In the genomic region with DNA sequence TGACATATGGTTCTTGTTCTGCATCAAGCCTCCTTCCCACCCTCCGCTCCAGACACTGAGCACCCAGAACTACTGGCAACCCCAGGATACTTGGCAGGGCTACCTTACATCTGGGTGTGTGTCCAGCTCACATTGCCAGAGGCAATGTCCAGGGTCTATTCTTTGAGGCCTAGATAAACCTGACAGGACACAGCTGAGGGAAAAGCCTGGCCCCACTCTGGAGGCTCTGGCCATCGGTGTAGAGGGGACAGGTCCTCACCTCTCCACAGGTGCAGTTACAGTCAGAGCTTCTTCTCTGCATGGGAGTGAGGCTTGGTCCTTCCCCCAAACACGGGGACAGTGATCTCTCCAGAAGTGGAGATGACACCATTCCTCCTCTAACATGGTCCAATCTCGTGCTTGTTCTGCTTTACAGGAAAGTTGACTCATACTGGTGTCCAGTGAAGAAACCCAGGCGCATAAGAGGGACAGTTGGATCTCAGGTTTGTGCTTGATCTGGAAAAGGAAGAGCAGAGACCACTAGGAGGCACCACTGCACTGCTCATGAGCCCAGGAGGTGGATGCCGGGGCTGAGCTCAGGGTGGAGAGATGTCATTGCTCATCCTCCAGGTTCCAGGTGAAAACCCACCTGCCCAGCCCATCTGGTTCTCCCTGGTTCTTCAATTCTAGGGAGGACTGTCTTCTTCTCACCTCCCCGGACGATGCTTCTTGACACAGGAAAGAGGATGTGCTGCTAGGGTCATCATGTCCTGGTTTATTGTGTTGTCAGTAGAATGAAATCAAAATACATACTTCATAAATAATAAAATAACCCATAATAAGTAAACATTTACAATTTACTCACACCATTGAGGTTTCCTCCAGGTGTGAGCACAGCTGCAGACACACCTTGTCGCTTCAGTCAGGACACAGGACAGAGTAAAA, we compare ENCODE assay signal across 8 cellular contexts. TPM values are rescaled to one million over a fixed set of nuclear protein-coding genes. Genes with fewer than 3 reads are reported as not detected.
DNase-seq lines count a peak whose midpoint lies in the region; ATAC-seq, FAIRE-seq and TF ChIP-seq lines count a peak whose summit lies in the region.

No MANE protein-coding gene starts in this region.

- H3K36me3 Mint-ChIP-seq in activated T-helper 1 cell treated with anti-CD3 and anti-CD28 coated beads, Interleukin-12 subunit alpha, Interleukin-12 subunit beta, Interleukin-2, Interleukin-4 antibody, amounts not matched to agents 30 ng/mL and 10 ng/mL and 1 ng/mL, durations not matched to agents 14 hours and 24 hours and 36 hours (ENCODE audit: low read depth) = peaks cover 16% of the 10 kb centered on the region

- no peak overlapping the region for H3K27ac Mint-ChIP-seq in activated T-helper 1 cell treated with anti-CD3 and anti-CD28 coated beads, Interleukin-12 subunit alpha, Interleukin-12 subunit beta, Interleukin-2, Interleukin-4 antibody, amounts not matched to agents 30 ng/mL and 10 ng/mL and 1 ng/mL, durations not matched to agents 14 hours and 24 hours and 36 hours

- no peak for FAIRE-seq in urothelium cell line (lab: Jason Lieb, UNC)

- H3K27me3 Mint-ChIP-seq in activated T-helper 1 cell treated with anti-CD3 and anti-CD28 coated beads, Interleukin-12 subunit alpha, Interleukin-12 subunit beta, Interleukin-2, Interleukin-4 antibody, amounts not matched to agents 30 ng/mL and 10 ng/mL and 1 ng/mL, durations not matched to agents 14 hours and 24 hours and 36 hours (ENCODE audit: insufficient read depth) = no peaks in the 10 kb centered on the region

- TF ChIP-seq CTCF in omental fat pad (IDR thresholded peaks at IDR 0.05) = no peak

- peaks cover 5% of the 10 kb centered on the region for H3K9me3 Mint-ChIP-seq in activated T-helper 1 cell treated with anti-CD3 and anti-CD28 coated beads, Interleukin-12 subunit alpha, Interleukin-12 subunit beta, Interleukin-2, Interleukin-4 antibody, amounts not matched to agents 30 ng/mL and 10 ng/mL and 1 ng/mL, durations not matched to agents 14 hours and 24 hours and 36 hours

- intact Hi-C loops in activated T-helper 1 cell treated with anti-CD3 and anti-CD28 coated beads, Interleukin-12 subunit alpha, Interleukin-12 subunit beta, Interleukin-2, Interleukin-4 antibody, amounts not matched to agents 30 ng/mL and 10 ng/mL and 1 ng/mL, durations not matched to agents 14 hours and 24 hours and 36 hours (cut with micrococcal nuclease) = loop anchor here (1.0 kb wide), 4 partner anchors 11 to 275 kb away; no protein-coding TSS in a partner anchor

- peaks cover 12% of the 10 kb centered on the region for H3K4me1 Mint-ChIP-seq in activated T-helper 1 cell treated with anti-CD3 and anti-CD28 coated beads, Interleukin-12 subunit alpha, Interleukin-12 subunit beta, Interleukin-2, Interleukin-4 antibody, amounts not matched to agents 30 ng/mL and 10 ng/mL and 1 ng/mL, durations not matched to agents 14 hours and 24 hours and 36 hours (ENCODE audit: low read depth)

- ATAC-seq in HG02610 (IDR thresholded peaks at IDR 0.05; ENCODE audit: unreplicated experiment) (peak; percentile 55), omental fat pad (ENCODE audit: low FRiP score) (peak; percentile 95), HG02588 (IDR thresholded peaks at IDR 0.05; ENCODE audit: unreplicated experiment) (no peak)

- DNase-seq in Caki2 (ENCODE audit: low read depth) (peak; percentile 68), RKO (ENCODE audit: low spot score) (peak; percentile 17), fibroblast of the conjunctiva (ENCODE audit: low read depth) (peak; percentile 45), omental fat pad (ENCODE audit: low spot score) (no peak), urothelium cell line (ENCODE audit: low spot score) (peak; percentile 54)
- peak; percentile 63 for DNase-seq in activated T-helper 1 cell treated with anti-CD3 and anti-CD28 coated beads, Interleukin-12 subunit alpha, Interleukin-12 subunit beta, Interleukin-2, Interleukin-4 antibody, amounts not matched to agents 30 ng/mL and 10 ng/mL and 1 ng/mL, durations not matched to agents 14 hours and 24 hours and 36 hours (ENCODE audit: low spot score)

- in situ Hi-C loops in Caki2 (cut with HindIII; ENCODE audit: low pct_unique_long_range_greater_than_20kb, low sequenced_read_pairs) = no loop called here

- H3K4me3 Mint-ChIP-seq in activated T-helper 1 cell treated with anti-CD3 and anti-CD28 coated beads, Interleukin-12 subunit alpha, Interleukin-12 subunit beta, Interleukin-2, Interleukin-4 antibody, amounts not matched to agents 30 ng/mL and 10 ng/mL and 1 ng/mL, durations not matched to agents 14 hours and 24 hours and 36 hours = no peak overlapping the region

RNA-seq across cellular contexts. Expression of a gene that starts 14.7 kb away (rescaled TPM):
- 50.6 and 59.2 TPM in 2 replicates for total RNA-seq in Caki2 (2014; rRNA removed; shearing (Covaris generic); ENCODE audit: low replicate concordance)
- 293 and 314 TPM in 2 replicates for total RNA-seq in activated T-helper 1 cell treated with anti-CD3 and anti-CD28 coated beads, Interleukin-12 subunit alpha, Interleukin-12 subunit beta, Interleukin-2, Interleukin-4 antibody, amounts not matched to agents 30 ng/mL and 10 ng/mL and 1 ng/mL, durations not matched to agents 14 hours and 24 hours and 36 hours
- total RNA-seq in omental fat pad = 100 to 1,000 TPM in 1 of 4 donors, 10 to 100 TPM in 3; 44.0 to 211 (median 76.3) TPM

RNA-seq across cellular contexts. Expression of a gene that starts 57.0 kb away (rescaled TPM):
- total RNA-seq in Caki2 (2014; rRNA removed; shearing (Covaris generic); ENCODE audit: low replicate concordance) = not detected in 2 replicates
- total RNA-seq in activated T-helper 1 cell treated with anti-CD3 and anti-CD28 coated beads, Interleukin-12 subunit alpha, Interleukin-12 subunit beta, Interleukin-2, Interleukin-4 antibody, amounts not matched to agents 30 ng/mL and 10 ng/mL and 1 ng/mL, durations not matched to agents 14 hours and 24 hours and 36 hours = 2.4 and 2.7 TPM in 2 replicates
- total RNA-seq in omental fat pad = 1 to 10 TPM in 2 of 4 donors, not detected in 2; 1.9 to 2.7 TPM
